3 cellular contexts compared by ENCODE assay signal in the genomic region with DNA sequence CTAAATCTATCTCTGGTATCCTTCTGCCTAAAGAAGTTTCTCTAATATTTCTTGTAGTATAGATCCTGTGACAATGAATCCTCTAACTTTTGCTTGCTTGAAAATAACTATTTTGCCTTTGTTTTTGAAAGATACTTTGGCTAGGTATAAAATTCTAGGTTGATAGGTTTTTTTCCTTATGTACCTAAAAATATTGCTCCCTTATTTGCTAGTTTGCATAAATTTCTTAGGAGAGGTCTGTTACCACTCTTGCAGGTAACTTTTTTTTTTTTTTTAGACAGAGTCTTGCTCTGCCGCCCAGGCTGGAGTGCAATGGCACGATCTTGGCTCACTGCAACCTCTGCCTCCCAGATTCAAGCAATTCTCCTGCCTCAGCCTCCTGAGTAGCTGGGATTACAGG. TPM values are rescaled to one million over a fixed set of nuclear protein-coding genes. Genes with fewer than 3 reads are reported as not detected.
"Had no signal": no experiment of that assay in that cellular context is flagged by ENCODE, and none has a peak within 500 bp of the region (broad histone marks: within the 10 kb centered on the region; RNA-seq: fewer than 3 reads in every experiment).

No MANE protein-coding gene starts in this region.

RNA-seq across cellular contexts. Expression of gene TDRD12, which starts 15.6 kb away (rescaled TPM):
- total RNA-seq: thoracic aorta had no signal

RNA-seq across cellular contexts. Expression of gene RGS9BP, which starts 28.4 kb away (rescaled TPM):
- total RNA-seq: smooth muscle cell had no signal
- polyA plus RNA-seq: neural cell, smooth muscle cell had no signal
